20 cellular contexts compared by ENCODE assay signal in the genomic region with DNA sequence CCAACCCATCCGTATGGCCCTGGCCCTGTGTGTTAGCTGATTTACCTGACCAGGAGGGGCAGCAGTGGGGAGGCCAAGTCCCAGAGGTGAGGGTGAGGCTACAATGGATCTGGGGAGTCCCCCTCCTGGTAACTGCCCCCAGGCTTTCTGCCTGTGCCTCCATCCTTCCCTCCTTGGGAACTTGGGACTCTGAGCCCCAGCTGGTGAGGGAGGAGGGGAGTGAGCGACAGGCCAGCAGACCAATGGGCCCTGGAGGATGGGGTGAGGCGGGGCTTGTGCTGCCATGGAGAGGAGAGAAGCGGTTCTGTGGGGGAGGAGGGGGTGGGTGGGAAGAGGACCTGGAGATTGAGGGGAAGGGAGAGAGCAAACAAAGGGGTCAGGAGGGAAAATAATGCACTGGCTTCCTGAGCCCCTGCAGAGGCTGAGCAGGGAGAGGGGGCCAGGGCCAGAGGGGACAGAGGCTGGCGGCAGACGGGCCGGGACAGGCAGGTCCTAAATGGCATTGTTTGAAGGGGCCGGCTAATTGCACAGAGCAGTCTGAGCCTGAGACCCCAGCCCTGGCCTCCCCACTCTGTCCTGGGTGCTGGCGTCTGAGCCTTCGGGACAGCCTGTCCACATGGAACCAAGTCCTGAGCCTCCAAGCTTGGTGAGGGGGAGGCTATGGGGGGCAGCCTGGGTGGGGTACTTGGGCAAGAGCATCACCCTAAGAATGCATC. TPM values are rescaled to one million over a fixed set of nuclear protein-coding genes. Genes with fewer than 3 reads are reported as not detected.
DNase-seq lines count a peak whose midpoint lies in the region; ATAC-seq, FAIRE-seq and TF ChIP-seq lines count a peak whose summit lies in the region.
"Had no signal": no experiment of that assay in that cellular context is flagged by ENCODE, and none has a peak within 500 bp of the region (broad histone marks: within the 10 kb centered on the region; RNA-seq: fewer than 3 reads in every experiment).

No MANE protein-coding gene starts in this region.

- no peak for TF ChIP-seq POLR2A in ovary (IDR thresholded peaks at IDR 0.05)

- POLR2A ChIA-PET in PC-3 (lab: Charles Lee; ENCODE audit: unreplicated experiment), result no interaction called here

- intact Hi-C loops in PC-3 (cut with micrococcal nuclease) (no loop called here), ovary (cut with DNase I) (loop anchor here in 3 of 4 donors (5.0 to 10.0 kb wide), 3 partner anchors 95 to 257 kb away; partner anchors contain the start of gene C20orf203 (in 1 of the 3))

- no peak overlapping the region for H3K4me2 ChIP-seq in PC-3 (ENCODE audit: low read length)

- H3K9me2 ChIP-seq in PC-3 (replicated peaks; ENCODE audit: low read length), result no peaks in the 10 kb centered on the region

- no peak overlapping the region for H3K9ac ChIP-seq in PC-3 (ENCODE audit: low read length)
- H3K9ac ChIP-seq in iPS-20b (ENCODE audit: low read depth, low read length), result peak overlapping the region; percentile 4; the same call in 1 of the 2 replicates

- no peaks in the 10 kb centered on the region for H3K27me3 ChIP-seq in PC-3 (ENCODE audit: low read length)
- H3K27me3 ChIP-seq in iPS-20b (ENCODE audit: insufficient read depth, low read length), result no peaks in the 10 kb centered on the region
- H3K27me3 ChIP-seq in ovary, result no peaks in the 10 kb centered on the region
- H3K27me3 ChIP-seq: colonic mucosa, upper lobe of right lung had no signal

- H3K4me1 ChIP-seq in PC-3 (ENCODE audit: insufficient read depth, low read length) (peaks cover 14% of the 10 kb centered on the region), iPS-20b (ENCODE audit: insufficient read depth, low read length) (peaks cover 41% of the 10 kb centered on the region), ovary (ENCODE audit: insufficient read depth) (no peaks in the 10 kb centered on the region)
- H3K4me1 ChIP-seq: colonic mucosa had no signal

- H3K9me3 ChIP-seq in PC-3 (ENCODE audit: low read length) (no peaks in the 10 kb centered on the region), iPS-20b (ENCODE audit: insufficient read depth, low read depth, low read length) (no peaks in the 10 kb centered on the region), ovary (no peaks in the 10 kb centered on the region)
- H3K9me3 ChIP-seq: colonic mucosa, upper lobe of right lung had no signal

- no peaks in the 10 kb centered on the region for H3F3A ChIP-seq in PC-3 (ENCODE audit: low read length, unreplicated experiment)

- peaks cover 5% of the 10 kb centered on the region for H3K36me3 ChIP-seq in PC-3 (ENCODE audit: low read depth, low read length)
- peaks cover 99% of the 10 kb centered on the region for H3K36me3 ChIP-seq in iPS-20b (ENCODE audit: insufficient read depth, low read depth, low read length)
- no peaks in the 10 kb centered on the region for H3K36me3 ChIP-seq in ovary
- H3K36me3 ChIP-seq: colonic mucosa, upper lobe of right lung had no signal

- 83 to 86% (median 86%) methylated on average over 10 of the region's 10 CpGs for WGBS in ovary, 3 donors

- ATAC-seq in PC-3, result no peak
- no peak for ATAC-seq in GM21381 (IDR thresholded peaks at IDR 0.05; ENCODE audit: unreplicated experiment)
- ATAC-seq: activated naive CD4-positive, alpha-beta T cell treated with anti-CD3 and anti-CD28 coated beads, Interleukin-2, amount 50 U/mL, for 72 hours; activated T-cell treated with anti-CD3 and anti-CD28 coated beads, Interleukin-2, amount 50 U/mL, for 72 hours; natural killer cell; stimulated activated naive CD8-positive, alpha-beta T cell treated with anti-CD3 and anti-CD28 coated beads, Interleukin-15, amount 100 ng/mL, for 72 hours; upper lobe of right lung had no signal

- H3K4me3 ChIP-seq in PC-3 (ENCODE audit: low read length) (no peak overlapping the region), iPS-20b (ENCODE audit: low read length) (peak overlapping the region; percentile 0; the same call in 1 of the 2 replicates), ovary (no peak overlapping the region)
- H3K4me3 ChIP-seq: colonic mucosa, upper lobe of right lung had no signal

- H3K79me2 ChIP-seq in PC-3 (ENCODE audit: low read length), result no peaks in the 10 kb centered on the region

- TF ChIP-seq CTCF in PC-3 (conservative IDR thresholded peaks at IDR 0.05; ENCODE audit: low read depth, low read length), result peak; percentile 17; the same call in 1 of the 2 replicates
- TF ChIP-seq CTCF in ovary (IDR thresholded peaks at IDR 0.05), result no peak

- CTCF ChIA-PET in PC-3 (lab: Charles Lee), result interaction anchor here (3.7 kb wide), 1 partner anchor 106 kb away, joined by 83 read pairs; the partner anchor contains the start of gene C20orf203

- DNase-seq in NCI-H82 (lab: John Stamatoyannopoulos, UW) (peak; percentile 60), NCI-H82 treated with DMSO at 0.1 percent for 48 hours (lab: John Stamatoyannopoulos, UW; ENCODE audit: unreplicated experiment) (no peak), PC-3 (no peak), urothelium cell line (ENCODE audit: low spot score) (peak; percentile 38), NCI-H748 (lab: John Stamatoyannopoulos, UW; ENCODE audit: unreplicated experiment) (no peak), ovary (no peak)
- DNase-seq: activated B cell treated with CpG ODN at 0.5 μM for 24 hours; activated CD8-positive, alpha-beta T cell treated with anti-CD3 and anti-CD28 coated beads, Interleukin-2, amount 10 ng/mL, durations not matched to agents 7 days and 5 days; activated T-cell treated with anti-CD3 and anti-CD28 coated beads, Interleukin-2, amount 50 U/mL, for 72 hours; colonic mucosa; DMS53; islet precursor cell; natural killer cell; stimulated activated naive CD8-positive, alpha-beta T cell treated with anti-CD3 and anti-CD28 coated beads, Interleukin-15, amount 100 ng/mL, for 72 hours; T-helper 1 cell; upper lobe of right lung had no signal

- no peak for FAIRE-seq in urothelium cell line (lab: Jason Lieb, UNC)
- FAIRE-seq: A204.1 had no signal

- H4K20me1 ChIP-seq in PC-3 (ENCODE audit: low read length), result no peaks in the 10 kb centered on the region

- no peak for TF ChIP-seq EP300 in ovary (IDR thresholded peaks at IDR 0.05)

- H2AFZ ChIP-seq in PC-3 (ENCODE audit: low read length), result no peak overlapping the region

- no TSS peak for BruUV-seq in PC-3 (replicated peaks; lab: Mats Ljungman, UMichigan)

- no peak overlapping the region for H3K27ac ChIP-seq in PC-3 (ENCODE audit: low read length)
- peak overlapping the region; percentile 1 for H3K27ac ChIP-seq in iPS-20b (ENCODE audit: low read length)
- no peak overlapping the region for H3K27ac ChIP-seq in ovary
- H3K27ac ChIP-seq: colonic mucosa, upper lobe of right lung had no signal

RNA-seq across cellular contexts. Expression of gene DNMT3B, which starts 17.5 kb away (rescaled TPM):
- total RNA-seq in PC-3 (2014; rRNA removed) (7.3 and 9.3 TPM in 2 replicates), ovary (1 to 10 TPM in 2 of 7 donors, under 1 TPM in 5; 0.46 to 2.1 (median 0.80) TPM)
- polyA plus RNA-seq in ovary, result 1 to 10 TPM in 1 of 2 donors, under 1 TPM in 1; 0.67 to 1.0 TPM

RNA-seq across cellular contexts. Expression of gene COMMD7, which starts 36.4 kb away (rescaled TPM):
- total RNA-seq in PC-3 (2014; rRNA removed) (32.5 and 33.5 TPM in 2 replicates), ovary (10 to 100 TPM; 14.2 to 38.4 (median 25.4) TPM)
- polyA plus RNA-seq in ovary, result 10 to 100 TPM; 36.0 to 51.8 TPM

RNA-seq across cellular contexts. Expression of gene MAPRE1, which starts 40.1 kb away (rescaled TPM):
- 81.4 and 91.3 TPM in 2 replicates for total RNA-seq in PC-3 (2014; rRNA removed)
- 10 to 100 TPM; 43.3 to 94.1 (median 83.2) TPM for total RNA-seq in ovary
- 100 to 1,000 TPM in 1 of 2 donors, 10 to 100 TPM in 1; 34.9 to 110 TPM for polyA plus RNA-seq in ovary

Comparison
In these comparisons a context has a peak if more than half of its experiments do, and no peak if none do; other contexts are left out.
1. DNase-seq: peak in NCI-H82 (single experiment) and urothelium cell line (single experiment); none in NCI-H82 treated with DMSO at 0.1 percent for 48 hours (single experiment), PC-3 (single experiment), NCI-H748 (single experiment) and ovary (0 of 5).